In the genomic region with DNA sequence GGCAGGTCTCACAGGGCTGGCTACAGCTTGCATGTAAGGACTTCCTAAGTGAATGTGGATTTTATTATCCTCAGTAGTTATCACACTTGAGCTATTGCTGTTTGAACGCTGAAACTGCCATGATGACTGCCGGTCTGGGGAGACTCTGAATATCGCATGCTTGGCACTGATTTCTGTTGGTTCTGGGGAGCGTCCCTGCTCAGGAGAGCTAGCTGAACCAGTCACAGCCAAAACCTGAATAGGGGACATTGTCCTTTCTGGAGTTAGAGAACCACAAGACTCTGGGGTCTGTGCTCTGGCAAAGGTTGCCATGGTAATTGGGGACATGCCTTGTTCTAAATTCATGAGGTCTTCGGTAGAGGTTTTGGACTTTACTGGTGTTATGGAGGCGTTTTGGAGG, we compare ENCODE assay signal across 17 cellular contexts. TPM values are rescaled to one million over a fixed set of nuclear protein-coding genes. Genes with fewer than 3 reads are reported as not detected.
DNase-seq lines count a peak whose midpoint lies in the region; ATAC-seq and TF ChIP-seq lines count a peak whose summit lies in the region.
"Had no signal": no experiment of that assay in that cellular context is flagged by ENCODE, and none has a peak within 500 bp of the region (broad histone marks: within the 10 kb centered on the region; RNA-seq: fewer than 3 reads in every experiment).

No MANE protein-coding gene starts in this region.

- H3K27me3 ChIP-seq in left ventricle myocardium inferior (ENCODE audit: low read depth) (no peaks in the 10 kb centered on the region), right atrium auricular region (no peaks in the 10 kb centered on the region), rectal smooth muscle tissue (ENCODE audit: control insufficient read depth, insufficient read depth, low read length) (no peaks in the 10 kb centered on the region), transverse colon (no peaks in the 10 kb centered on the region)

- H3K9me3 ChIP-seq in left ventricle myocardium inferior (replicated peaks) = peaks cover 11% of the 10 kb centered on the region
- H3K9me3 ChIP-seq in right atrium auricular region = no peaks in the 10 kb centered on the region
- H3K9me3 ChIP-seq in transverse colon = no peaks in the 10 kb centered on the region

- ATAC-seq in HG03571 (IDR thresholded peaks at IDR 0.05; ENCODE audit: unreplicated experiment) (no peak), HG03342 (IDR thresholded peaks at IDR 0.05; ENCODE audit: unreplicated experiment) (no peak)

- H3K4me3 ChIP-seq in left ventricle myocardium inferior (no peak overlapping the region), right atrium auricular region (no peak overlapping the region), rectal smooth muscle tissue (ENCODE audit: low read length) (no peak overlapping the region), transverse colon (no peak overlapping the region)

- H3K27ac ChIP-seq in left ventricle myocardium inferior (replicated peaks) (peak overlapping the region; percentile 75), right atrium auricular region (peak overlapping the region in 1 of 2 donors; percentile 74), rectal smooth muscle tissue (ENCODE audit: low read depth, low read length) (peak overlapping the region; percentile 64), transverse colon (peak overlapping the region; percentile 65 to 85 (median 78))

- H3K4me1 ChIP-seq in left ventricle myocardium inferior (peaks cover 82% of the 10 kb centered on the region), right atrium auricular region (peaks cover 0 to 58% of the 10 kb centered on the region in 2 donors), rectal smooth muscle tissue (ENCODE audit: control insufficient read depth, insufficient read depth, low read length) (peaks cover 46% of the 10 kb centered on the region), transverse colon (peaks cover 7 to 45% (median 21%) of the 10 kb centered on the region in 4 donors)

- no peak overlapping the region for H3K9ac ChIP-seq in rectal smooth muscle tissue (ENCODE audit: low read length)

- intact Hi-C loops in left ventricle myocardium inferior (cut with micrococcal nuclease) (loop anchor here (10.0 kb wide), 1 partner anchor 96 kb away; no protein-coding TSS in a partner anchor), transverse colon (cut with DNase I; ENCODE audit: low total_unique reads) (no loop called here)

- 79% methylated on average over 6 of the region's 6 CpGs; no CpG with 5 or more reads in 1 of the 2 donors for WGBS in transverse colon (ENCODE audit: low coverage in 1 of 2), 2 donors

- in situ Hi-C loops in transverse colon (cut with MboI; ENCODE audit: low pct_ligation_motif_present in 1 of 4, low pct_unique_long_range_greater_than_20kb in 1 of 4, low sequenced_read_pairs in 3 of 4) = loop anchor here in 3 of 4 donors (25.0 kb wide), 2 partner anchors 214 to 739 kb away; no protein-coding TSS in a partner anchor

- no peak for TF ChIP-seq CTCF in left ventricle myocardium inferior (IDR thresholded peaks at IDR 0.05; ENCODE audit: borderline replicate concordance)
- TF ChIP-seq CTCF in right atrium auricular region (IDR thresholded peaks at IDR 0.05) = no peak
- TF ChIP-seq CTCF in transverse colon (IDR thresholded peaks at IDR 0.05) = no peak

- no peak for TF ChIP-seq POLR2A in transverse colon (IDR thresholded peaks at IDR 0.05)

- no peak for TF ChIP-seq EP300 in transverse colon (IDR thresholded peaks at IDR 0.05; ENCODE audit: low read depth)

- H3K36me3 ChIP-seq in left ventricle myocardium inferior (peaks cover 34% of the 10 kb centered on the region), right atrium auricular region (peaks cover 15% of the 10 kb centered on the region), rectal smooth muscle tissue (ENCODE audit: control insufficient read depth, insufficient read depth, low read length) (peaks cover 6% of the 10 kb centered on the region), transverse colon (no peaks in the 10 kb centered on the region)

- no peak for DNase-seq in left ventricle myocardium inferior
- DNase-seq in right atrium auricular region (ENCODE audit: low spot score) = no peak
- DNase-seq in dermis blood vessel endothelial cell = peak; percentile 15
- no peak for DNase-seq in transverse colon
- no peak for DNase-seq in ecto neural progenitor cell (ENCODE audit: low spot score)
- DNase-seq: 8988T, COR-L47, DMS 273 treated with DMSO at 0.1 percent for 48 hours, DND-41, Karpas-422, NCI-H1417 treated with DMSO at 0.1 percent for 48 hours, NCI-H187 treated with DMSO at 0.1 percent for 48 hours, NCI-H2227 treated with DMSO at 0.1 percent for 48 hours, NCI-H524 had no signal

RNA-seq across cellular contexts. Expression of a gene that starts 30.8 kb away (rescaled TPM):
- total RNA-seq in left ventricle myocardium inferior (34.8 TPM), right atrium auricular region (10 to 100 TPM in 1 of 2 donors, 1 to 10 TPM in 1; 5.7 to 17.7 TPM), dermis blood vessel endothelial cell (7.5 and 15.5 TPM in 2 replicates), transverse colon (10 to 100 TPM in 1 of 4 donors, 1 to 10 TPM in 3; 2.4 to 29.9 (median 5.2) TPM)
